12 cellular contexts compared by ENCODE assay signal in genomic region chr10:124259139-124259825, GRCh38.
A peak's percentile ranks its signal among the peaks of the same experiment; 100 is the strongest.
DNase-seq lines count a peak whose midpoint lies in the region; ATAC-seq, FAIRE-seq and TF ChIP-seq lines count a peak whose summit lies in the region.
"Had no signal": no experiment of that assay in that cellular context is flagged by ENCODE, and none has a peak within 500 bp of the region (broad histone marks: within the 10 kb centered on the region; RNA-seq: fewer than 3 reads in every experiment).

No MANE protein-coding gene starts in this region.

- intact Hi-C loops in activated naive CD4-positive, alpha-beta T cell treated with anti-CD3 and anti-CD28 coated beads for 36 hours (cut with micrococcal nuclease): loop anchor here (1.0 to 2.0 kb wide), 2 partner anchors 130 to 264 kb away; no protein-coding TSS in a partner anchor

- no peak overlapping the region for H3K56ac ChIP-seq in H1 (replicated peaks; ENCODE audit: insufficient read length, low read depth, low read length)

- H3K27me3 ChIP-seq in H1 (replicated peaks in 1 of 4; ENCODE audit: control insufficient read depth in 3 of 4, extremely low read depth in 1 of 4, insufficient read depth in 3 of 4, low read length in 3 of 4) (0 out of 7 replicates have a peak, but pooled peaks cover 0 to 2% (median 0%) of the 10 kb centered on the region in 4 experiments), right atrium auricular region (no peaks in the 10 kb centered on the region)

- H4K8ac ChIP-seq in H1 (ENCODE audit: extremely low read depth, insufficient read depth, low read length): no peak overlapping the region

- no peaks in the 10 kb centered on the region for H3K36me3 Mint-ChIP-seq in activated naive CD4-positive, alpha-beta T cell treated with anti-CD3 and anti-CD28 coated beads for 36 hours (ENCODE audit: low read depth)
- H3K36me3 Mint-ChIP-seq in stimulated activated naive B cell treated with anti-CD40 and anti-IgM and Interleukin-4, amounts not matched to agents 10 μg/mL and 1 μg/mL and 100 μg/mL, for 72 hours: peaks cover 1 to 6% of the 10 kb centered on the region in 2 donors
- H3K36me3 Mint-ChIP-seq: memory B cell had no signal

- H2AFZ ChIP-seq in H1 (ENCODE audit: low read length): no peak overlapping the region

- H4K91ac ChIP-seq in H1 (replicated peaks; ENCODE audit: insufficient read length, low read length): no peak overlapping the region

- DNase-seq in activated naive CD4-positive, alpha-beta T cell treated with anti-CD3 and anti-CD28 coated beads for 36 hours: peak; percentile 33
- no peak for DNase-seq in activated naive CD4-positive, alpha-beta T cell treated with Interleukin-2 at 50 U/mL for 16 hours
- DNase-seq in MV-4-11 (lab: John Stamatoyannopoulos, UW): peak; percentile 28
- no peak for DNase-seq in H1 (ENCODE audit: low read depth in 1 of 2, low spot score in 2 of 2)
- DNase-seq in stimulated activated naive B cell treated with anti-CD40 and anti-IgM and Interleukin-4, amounts not matched to agents 10 μg/mL and 1 μg/mL and 100 μg/mL, for 72 hours: no peak
- no peak for DNase-seq in activated gamma-delta T cell (lab: John Stamatoyannopoulos, UW)
- no peak for DNase-seq in right atrium auricular region (ENCODE audit: low spot score)
- DNase-seq: DMS79, NCI-H524 treated with DMSO at 0.1 percent for 48 hours had no signal

- H3K27ac Mint-ChIP-seq in activated naive CD4-positive, alpha-beta T cell treated with anti-CD3 and anti-CD28 coated beads for 36 hours: no peak overlapping the region
- no peak overlapping the region for H3K27ac Mint-ChIP-seq in stimulated activated naive B cell treated with anti-CD40 and anti-IgM and Interleukin-4, amounts not matched to agents 10 μg/mL and 1 μg/mL and 100 μg/mL, for 72 hours
- H3K27ac Mint-ChIP-seq: memory B cell had no signal

- H4K20me1 ChIP-seq in H1 (replicated peaks in 1 of 2; ENCODE audit: control insufficient read depth in 1 of 2, insufficient read depth in 2 of 2, low read length in 2 of 2): no peaks in the 10 kb centered on the region

- H2BK12ac ChIP-seq in H1 (ENCODE audit: low read depth, low read length): no peak overlapping the region

- CTCF ChIA-PET in activated naive CD4-positive, alpha-beta T cell treated with anti-CD3 and anti-CD28 coated beads for 36 hours (lab: Charles Lee): interaction anchor here (1.4 to 2.5 kb wide), 4 partner anchors 19 to 265 kb away, joined by 3 to 7 read pairs (median 5); no protein-coding TSS in a partner anchor
- CTCF ChIA-PET in H1 (lab: Charles Lee; ENCODE audit: partially characterized antibody): interaction anchor here (0.9 to 7.3 kb wide), 18 partner anchors 8 to 264 kb away, joined by 3 to 29 read pairs (median 4); no protein-coding TSS in a partner anchor

- no peak overlapping the region for H2BK5ac ChIP-seq in H1 (ENCODE audit: low read depth, low read length)

- no peaks in the 10 kb centered on the region for H3K79me1 ChIP-seq in H1 (ENCODE audit: low read depth, low read length)

- H3K4me1 ChIP-seq in H1 (replicated peaks in 1 of 4; ENCODE audit: control insufficient read depth in 3 of 4, insufficient read depth in 4 of 4, low read length in 3 of 4) (no peaks in the 10 kb centered on the region), right atrium auricular region (no peaks in the 10 kb centered on the region)

- H3K23me2 ChIP-seq in H1 (ENCODE audit: low read depth, low read length): no peaks in the 10 kb centered on the region

- no peak overlapping the region for H3K4me3 ChIP-seq in H1 (ENCODE audit: extremely low read depth in 1 of 4, insufficient read depth in 2 of 4, low read depth in 3 of 4, low read length in 4 of 4)
- no peak overlapping the region for H3K4me3 ChIP-seq in right atrium auricular region

- no peak for FAIRE-seq in H1 (lab: Jason Lieb, UNC)
- FAIRE-seq: urothelium cell line had no signal

- peak overlapping the region; percentile 72; the same call in 1 of the 2 replicates for H2BK15ac ChIP-seq in H1 (ENCODE audit: low read length)

- no peak overlapping the region for H3K14ac ChIP-seq in H1 (ENCODE audit: insufficient read length)

- no peak overlapping the region for H3K18ac ChIP-seq in H1 (ENCODE audit: extremely low read depth, low read length)

- H2BK20ac ChIP-seq in H1 (ENCODE audit: low read length): no peak overlapping the region

- TF ChIP-seq EP300 in H1 (IDR thresholded peaks at IDR 0.05; ENCODE audit: borderline replicate concordance in 1 of 2, low read depth in 2 of 2, low read length in 2 of 2): no peak

- H3K9me3 ChIP-seq in H1 (ENCODE audit: insufficient read depth in 2 of 2, low read depth in 1 of 2, low read length in 1 of 2) (no peaks in the 10 kb centered on the region), right atrium auricular region (peaks cover 0 to 8% of the 10 kb centered on the region in 2 donors)

- H3K27me3 Mint-ChIP-seq in activated naive CD4-positive, alpha-beta T cell treated with anti-CD3 and anti-CD28 coated beads for 36 hours (ENCODE audit: low read depth): no peaks in the 10 kb centered on the region
- no peaks in the 10 kb centered on the region for H3K27me3 Mint-ChIP-seq in stimulated activated naive B cell treated with anti-CD40 and anti-IgM and Interleukin-4, amounts not matched to agents 10 μg/mL and 1 μg/mL and 100 μg/mL, for 72 hours
- H3K27me3 Mint-ChIP-seq: memory B cell had no signal

- peaks cover 4% of the 10 kb centered on the region for H3K9me3 Mint-ChIP-seq in activated naive CD4-positive, alpha-beta T cell treated with anti-CD3 and anti-CD28 coated beads for 36 hours
- H3K9me3 Mint-ChIP-seq in stimulated activated naive B cell treated with anti-CD40 and anti-IgM and Interleukin-4, amounts not matched to agents 10 μg/mL and 1 μg/mL and 100 μg/mL, for 72 hours: peaks cover 6 to 7% of the 10 kb centered on the region in 2 donors

- no peak overlapping the region for H3K23ac ChIP-seq in H1 (ENCODE audit: insufficient read length)

- no peak overlapping the region for H3K4me3 Mint-ChIP-seq in activated naive CD4-positive, alpha-beta T cell treated with anti-CD3 and anti-CD28 coated beads for 36 hours
- H3K4me3 Mint-ChIP-seq in stimulated activated naive B cell treated with anti-CD40 and anti-IgM and Interleukin-4, amounts not matched to agents 10 μg/mL and 1 μg/mL and 100 μg/mL, for 72 hours: no peak overlapping the region
- H3K4me3 Mint-ChIP-seq: memory B cell had no signal

- TF ChIP-seq CTCF in H1 (IDR thresholded peaks at IDR 0.05; ENCODE audit: control extremely low read depth in 1 of 3, insufficient read depth in 1 of 3, low read depth in 1 of 3, low read length in 3 of 3): peak; percentile 48 to 61 (median 52)
- TF ChIP-seq CTCF in right atrium auricular region (IDR thresholded peaks at IDR 0.05): no peak

- ATAC-seq in stimulated activated naive B cell treated with anti-CD40 and anti-IgM and Interleukin-4, amounts not matched to agents 10 μg/mL and 1 μg/mL and 100 μg/mL, for 72 hours (replicated peaks): peak; percentile 31 to 41
- ATAC-seq in HG02970 (IDR thresholded peaks at IDR 0.05; ENCODE audit: low FRiP score, unreplicated experiment): no peak

- H3K4ac ChIP-seq in H1 (replicated peaks; ENCODE audit: insufficient read length, low read depth, low read length): no peak overlapping the region

- H3K4me2 ChIP-seq in H1 (ENCODE audit: insufficient read depth in 1 of 2, low read depth in 2 of 2, low read length in 2 of 2): no peak overlapping the region

- H3K4me1 Mint-ChIP-seq in activated naive CD4-positive, alpha-beta T cell treated with anti-CD3 and anti-CD28 coated beads for 36 hours (ENCODE audit: low read depth): no peaks in the 10 kb centered on the region
- no peaks in the 10 kb centered on the region for H3K4me1 Mint-ChIP-seq in stimulated activated naive B cell treated with anti-CD40 and anti-IgM and Interleukin-4, amounts not matched to agents 10 μg/mL and 1 μg/mL and 100 μg/mL, for 72 hours
- H3K4me1 Mint-ChIP-seq: memory B cell had no signal

- no peaks in the 10 kb centered on the region for H3K36me3 ChIP-seq in H1 (ENCODE audit: control insufficient read depth in 2 of 4, insufficient read depth in 4 of 4, low read length in 3 of 4)
- no peaks in the 10 kb centered on the region for H3K36me3 ChIP-seq in right atrium auricular region

- H3K79me2 ChIP-seq in H1 (ENCODE audit: control insufficient read depth in 1 of 2, insufficient read depth in 2 of 2, low read length in 2 of 2): no peaks in the 10 kb centered on the region

- no peak overlapping the region for H3K9ac ChIP-seq in H1 (replicated peaks in 1 of 4; ENCODE audit: extremely low read depth in 1 of 4, low read depth in 3 of 4, low read length in 3 of 4)

- peak; percentile 50 to 65 for TF ChIP-seq RAD21 in H1 (IDR thresholded peaks at IDR 0.05 in 1 of 2, conservative IDR thresholded peaks at IDR 0.05 in 1 of 2; ENCODE audit: low read depth in 2 of 2, low read length in 2 of 2)

- TF ChIP-seq POLR2A in H1 (IDR thresholded peaks at IDR 0.05; ENCODE audit: control extremely low read depth in 1 of 2, low read depth in 2 of 2, low read length in 2 of 2): no peak

- no peak overlapping the region for H3K27ac ChIP-seq in H1 (ENCODE audit: low read depth, low read length)
- H3K27ac ChIP-seq in right atrium auricular region: no peak overlapping the region

- 94% methylated on average over 7 of the region's 7 CpGs; no CpG with 5 or more reads in 1 of the 2 experiments for WGBS in H1 (ENCODE audit: extremely low coverage in 1 of 2, insufficient coverage in 1 of 2, insufficient read length in 1 of 2, insufficient replicate concordance in 2 of 2, low coverage in 1 of 2, low lambda C conversion rate in 2 of 2, missing lambda C conversion rate in 1 of 2), 2 experiments

- H2BK120ac ChIP-seq in H1 (replicated peaks; ENCODE audit: low read depth, low read length): no peak overlapping the region

- POLR2A ChIA-PET in H1 (lab: Charles Lee; ENCODE audit: partially characterized antibody): interaction anchor here (0.5 kb wide), 1 partner anchor 952 kb away, joined by 3 read pairs; no protein-coding TSS in a partner anchor

- no peak overlapping the region for H2AK5ac ChIP-seq in H1 (ENCODE audit: low read depth, low read length)

- H4K5ac ChIP-seq in H1 (ENCODE audit: insufficient read length, low read depth, low read length): no peak overlapping the region

TF ChIP-seq in H1, 55 proteins besides CTCF, POLR2A, EP300 and RAD21:
- no peak for TF ChIP-seq CHD2 (IDR thresholded peaks at IDR 0.05; ENCODE audit: low read length)
- TF ChIP-seq BCL11A (IDR thresholded peaks at IDR 0.05; ENCODE audit: low read depth in 2 of 2, low read length in 2 of 2): no peak
- TF ChIP-seq SAP30 (IDR thresholded peaks at IDR 0.05; ENCODE audit: insufficient read depth, insufficient replicate concordance, low read length): no peak
- TF ChIP-seq ASH2L (IDR thresholded peaks at IDR 0.05; ENCODE audit: low read length): no peak
- TF ChIP-seq TCF12 (IDR thresholded peaks at IDR 0.05; ENCODE audit: low read depth, low read length): no peak
- no peak for TF ChIP-seq RNF2 (IDR thresholded peaks at IDR 0.05; ENCODE audit: borderline replicate concordance, low read depth, low read length, missing control alignments, poor library complexity, severe bottlenecking)
- no peak for TF ChIP-seq MAFK (IDR thresholded peaks at IDR 0.05; ENCODE audit: low read depth, low read length)
- TF ChIP-seq CBX8 (IDR thresholded peaks at IDR 0.05; ENCODE audit: borderline replicate concordance, low read depth, low read length): no peak

Comparison
In these comparisons a context has a peak if more than half of its experiments do, and no peak if none do; other contexts are left out.
1. DNase-seq: peak in activated naive CD4-positive, alpha-beta T cell treated with anti-CD3 and anti-CD28 coated beads for 36 hours (single experiment) and MV-4-11 (single experiment); none in activated naive CD4-positive, alpha-beta T cell treated with Interleukin-2 at 50 U/mL for 16 hours (single experiment), H1 (0 of 2), stimulated activated naive B cell treated with anti-CD40 and anti-IgM and Interleukin-4, amounts not matched to agents 10 μg/mL and 1 μg/mL and 100 μg/mL, for 72 hours (single experiment), activated gamma-delta T cell (single experiment) and right atrium auricular region (single experiment).
2. CTCF ChIP-seq: peak in H1 (3 of 3); none in right atrium auricular region (0 of 2).